ENCODE assay signal across 1 cellular context in the genomic region with DNA sequence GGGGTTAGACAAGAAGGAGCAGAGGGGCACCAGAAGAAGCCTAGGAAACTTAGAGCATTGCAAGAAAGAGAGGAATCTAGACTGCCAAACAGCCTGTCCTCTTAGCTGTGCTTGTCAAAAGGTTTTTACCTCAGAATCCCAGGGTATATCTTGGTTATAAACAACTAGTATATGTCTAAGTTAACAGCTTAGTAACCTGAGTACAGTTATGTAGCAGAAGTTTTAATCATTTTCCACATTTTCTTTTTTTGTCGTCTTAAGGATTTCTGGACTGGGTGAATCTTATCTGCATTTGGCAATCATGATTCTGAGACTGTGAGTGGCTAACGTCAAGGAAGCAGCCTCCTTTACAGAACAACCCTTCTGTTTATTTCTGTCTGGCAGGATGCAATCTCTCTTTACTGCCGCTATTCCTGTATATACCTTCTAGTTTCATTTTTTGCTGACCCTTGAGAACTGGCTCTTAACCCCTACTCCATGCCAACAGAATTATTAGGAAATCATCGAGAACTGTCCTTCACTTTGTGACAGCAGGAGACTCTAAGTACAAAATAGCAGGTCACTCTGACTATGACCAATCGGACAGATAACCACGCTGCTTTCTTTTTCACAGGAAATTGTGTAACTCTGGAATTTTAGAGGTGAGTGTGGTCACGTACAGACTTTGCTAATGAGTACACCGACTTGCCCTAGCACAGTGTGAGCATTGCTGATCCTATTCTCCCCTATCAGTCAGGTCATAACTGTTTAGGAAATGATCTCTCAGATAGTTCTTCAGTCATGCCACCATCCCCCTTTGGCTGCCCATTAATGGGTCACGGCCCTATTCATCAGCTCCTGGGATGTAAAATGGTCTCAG.
TF ChIP-seq lines count a peak whose summit lies in the region.

No MANE protein-coding gene starts in this region.

TF ChIP-seq in GM12878, 131 proteins besides CTCF, POLR2A, EP300 and RAD21 (continued from another document and continues in another):
- peak; percentile 39; the same call in 1 of the 2 replicates for TF ChIP-seq ZNF687 (IDR thresholded peaks at IDR 0.05)
- TF ChIP-seq PAX5 (IDR thresholded peaks at IDR 0.05; ENCODE audit: borderline replicate concordance, low read depth, low read length) = peak; percentile 70; the same call in 1 of the 2 replicates
- TF ChIP-seq JUNB (IDR thresholded peaks at IDR 0.05) = peak; percentile 81
- TF ChIP-seq, protein P1, sequence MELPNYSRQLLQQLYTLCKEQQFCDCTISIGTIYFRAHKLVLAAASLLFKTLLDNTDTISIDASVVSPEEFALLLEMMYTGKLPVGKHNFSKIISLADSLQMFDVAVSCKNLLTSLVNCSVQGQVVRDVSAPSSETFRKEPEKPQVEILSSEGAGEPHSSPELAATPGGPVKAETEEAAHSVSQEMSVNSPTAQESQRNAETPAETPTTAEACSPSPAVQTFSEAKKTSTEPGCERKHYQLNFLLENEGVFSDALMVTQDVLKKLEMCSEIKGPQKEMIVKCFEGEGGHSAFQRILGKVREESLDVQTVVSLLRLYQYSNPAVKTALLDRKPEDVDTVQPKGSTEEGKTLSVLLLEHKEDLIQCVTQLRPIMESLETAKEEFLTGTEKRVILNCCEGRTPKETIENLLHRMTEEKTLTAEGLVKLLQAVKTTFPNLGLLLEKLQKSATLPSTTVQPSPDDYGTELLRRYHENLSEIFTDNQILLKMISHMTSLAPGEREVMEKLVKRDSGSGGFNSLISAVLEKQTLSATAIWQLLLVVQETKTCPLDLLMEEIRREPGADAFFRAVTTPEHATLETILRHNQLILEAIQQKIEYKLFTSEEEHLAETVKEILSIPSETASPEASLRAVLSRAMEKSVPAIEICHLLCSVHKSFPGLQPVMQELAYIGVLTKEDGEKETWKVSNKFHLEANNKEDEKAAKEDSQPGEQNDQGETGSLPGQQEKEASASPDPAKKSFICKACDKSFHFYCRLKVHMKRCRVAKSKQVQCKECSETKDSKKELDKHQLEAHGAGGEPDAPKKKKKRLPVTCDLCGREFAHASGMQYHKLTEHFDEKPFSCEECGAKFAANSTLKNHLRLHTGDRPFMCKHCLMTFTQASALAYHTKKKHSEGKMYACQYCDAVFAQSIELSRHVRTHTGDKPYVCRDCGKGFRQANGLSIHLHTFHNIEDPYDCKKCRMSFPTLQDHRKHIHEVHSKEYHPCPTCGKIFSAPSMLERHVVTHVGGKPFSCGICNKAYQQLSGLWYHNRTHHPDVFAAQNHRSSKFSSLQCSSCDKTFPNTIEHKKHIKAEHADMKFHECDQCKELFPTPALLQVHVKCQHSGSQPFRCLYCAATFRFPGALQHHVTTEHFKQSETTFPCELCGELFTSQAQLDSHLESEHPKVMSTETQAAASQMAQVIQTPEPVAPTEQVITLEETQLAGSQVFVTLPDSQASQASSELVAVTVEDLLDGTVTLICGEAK (IDR thresholded peaks at IDR 0.05; ENCODE audit: borderline replicate concordance) = 0 out of 2 replicates have a peak, but pooled peaks have one; percentile 14
- 0 out of 2 replicates have a peak, but pooled peaks have one; percentile 53 for TF ChIP-seq JUND (IDR thresholded peaks at IDR 0.05; ENCODE audit: low read depth, low read length)
- 0 out of 2 replicates have a peak, but pooled peaks have one; percentile 3 for TF ChIP-seq BMI1 (IDR thresholded peaks at IDR 0.05; ENCODE audit: borderline replicate concordance)
- TF ChIP-seq MLLT1 (IDR thresholded peaks at IDR 0.05) = peak; percentile 77
- TF ChIP-seq, protein P2, sequence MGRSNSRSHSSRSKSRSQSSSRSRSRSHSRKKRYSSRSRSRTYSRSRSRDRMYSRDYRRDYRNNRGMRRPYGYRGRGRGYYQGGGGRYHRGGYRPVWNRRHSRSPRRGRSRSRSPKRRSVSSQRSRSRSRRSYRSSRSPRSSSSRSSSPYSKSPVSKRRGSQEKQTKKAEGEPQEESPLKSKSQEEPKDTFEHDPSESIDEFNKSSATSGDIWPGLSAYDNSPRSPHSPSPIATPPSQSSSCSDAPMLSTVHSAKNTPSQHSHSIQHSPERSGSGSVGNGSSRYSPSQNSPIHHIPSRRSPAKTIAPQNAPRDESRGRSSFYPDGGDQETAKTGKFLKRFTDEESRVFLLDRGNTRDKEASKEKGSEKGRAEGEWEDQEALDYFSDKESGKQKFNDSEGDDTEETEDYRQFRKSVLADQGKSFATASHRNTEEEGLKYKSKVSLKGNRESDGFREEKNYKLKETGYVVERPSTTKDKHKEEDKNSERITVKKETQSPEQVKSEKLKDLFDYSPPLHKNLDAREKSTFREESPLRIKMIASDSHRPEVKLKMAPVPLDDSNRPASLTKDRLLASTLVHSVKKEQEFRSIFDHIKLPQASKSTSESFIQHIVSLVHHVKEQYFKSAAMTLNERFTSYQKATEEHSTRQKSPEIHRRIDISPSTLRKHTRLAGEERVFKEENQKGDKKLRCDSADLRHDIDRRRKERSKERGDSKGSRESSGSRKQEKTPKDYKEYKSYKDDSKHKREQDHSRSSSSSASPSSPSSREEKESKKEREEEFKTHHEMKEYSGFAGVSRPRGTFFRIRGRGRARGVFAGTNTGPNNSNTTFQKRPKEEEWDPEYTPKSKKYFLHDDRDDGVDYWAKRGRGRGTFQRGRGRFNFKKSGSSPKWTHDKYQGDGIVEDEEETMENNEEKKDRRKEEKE (IDR thresholded peaks at IDR 0.05) = no peak
- TF ChIP-seq PML (IDR thresholded peaks at IDR 0.05; ENCODE audit: low read length) = peak; percentile 62
- TF ChIP-seq CREM (IDR thresholded peaks at IDR 0.05; ENCODE audit: low read depth) = peak; percentile 65; the same call in 1 of the 2 replicates
- TF ChIP-seq CEBPB (IDR thresholded peaks at IDR 0.05; ENCODE audit: borderline replicate concordance in 1 of 2, low read depth in 2 of 2, low read length in 2 of 2) = peak; percentile 47 to 82; a peak in 2 of 4 replicates
- no peak for TF ChIP-seq MYC (IDR thresholded peaks at IDR 0.05; ENCODE audit: insufficient read depth, insufficient read length, insufficient replicate concordance, low read length, severe bottlenecking)
- no peak for TF ChIP-seq CHD4 (IDR thresholded peaks at IDR 0.05)
- peak; percentile 32; the same call in 1 of the 2 replicates for TF ChIP-seq GABPA (IDR thresholded peaks at IDR 0.05; ENCODE audit: low read depth)
- no peak for TF ChIP-seq BRCA1 (IDR thresholded peaks at IDR 0.05; ENCODE audit: low read depth, low read length)
- no peak for TF ChIP-seq REST (IDR thresholded peaks at IDR 0.05; ENCODE audit: low read depth, low read length)
- peak; percentile 70 for TF ChIP-seq CREB1 (IDR thresholded peaks at IDR 0.05; ENCODE audit: low read depth)
- TF ChIP-seq FOXM1 (IDR thresholded peaks at IDR 0.05; ENCODE audit: low read depth, low read length) = peak; percentile 79
- no peak for TF ChIP-seq ZZZ3 (IDR thresholded peaks at IDR 0.05; ENCODE audit: control insufficient read depth, insufficient read length, low read depth)
- TF ChIP-seq, protein P3, sequence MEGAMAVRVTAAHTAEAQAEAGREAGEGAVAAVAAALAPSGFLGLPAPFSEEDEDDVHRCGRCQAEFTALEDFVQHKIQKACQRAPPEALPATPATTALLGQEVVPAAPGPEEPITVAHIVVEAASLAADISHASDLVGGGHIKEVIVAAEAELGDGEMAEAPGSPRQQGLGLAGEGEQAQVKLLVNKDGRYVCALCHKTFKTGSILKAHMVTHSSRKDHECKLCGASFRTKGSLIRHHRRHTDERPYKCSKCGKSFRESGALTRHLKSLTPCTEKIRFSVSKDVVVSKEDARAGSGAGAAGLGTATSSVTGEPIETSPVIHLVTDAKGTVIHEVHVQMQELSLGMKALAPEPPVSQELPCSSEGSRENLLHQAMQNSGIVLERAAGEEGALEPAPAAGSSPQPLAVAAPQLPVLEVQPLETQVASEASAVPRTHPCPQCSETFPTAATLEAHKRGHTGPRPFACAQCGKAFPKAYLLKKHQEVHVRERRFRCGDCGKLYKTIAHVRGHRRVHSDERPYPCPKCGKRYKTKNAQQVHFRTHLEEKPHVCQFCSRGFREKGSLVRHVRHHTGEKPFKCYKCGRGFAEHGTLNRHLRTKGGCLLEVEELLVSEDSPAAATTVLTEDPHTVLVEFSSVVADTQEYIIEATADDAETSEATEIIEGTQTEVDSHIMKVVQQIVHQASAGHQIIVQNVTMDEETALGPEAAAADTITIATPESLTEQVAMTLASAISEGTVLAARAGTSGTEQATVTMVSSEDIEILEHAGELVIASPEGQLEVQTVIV (IDR thresholded peaks at IDR 0.05; ENCODE audit: borderline replicate concordance, partially characterized antibody) = no peak
- TF ChIP-seq, protein P4, sequence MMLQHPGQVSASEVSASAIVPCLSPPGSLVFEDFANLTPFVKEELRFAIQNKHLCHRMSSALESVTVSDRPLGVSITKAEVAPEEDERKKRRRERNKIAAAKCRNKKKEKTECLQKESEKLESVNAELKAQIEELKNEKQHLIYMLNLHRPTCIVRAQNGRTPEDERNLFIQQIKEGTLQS (IDR thresholded peaks at IDR 0.05; ENCODE audit: borderline replicate concordance, extremely low read depth, low read depth, low read length) = no peak
- 0 out of 2 replicates have a peak, but pooled peaks have one; percentile 73 for TF ChIP-seq TBL1XR1 (IDR thresholded peaks at IDR 0.05; ENCODE audit: low read depth, low read length)
- no peak for TF ChIP-seq CBX3 (IDR thresholded peaks at IDR 0.05; ENCODE audit: borderline replicate concordance, low read depth)
- TF ChIP-seq IKZF1 (conservative IDR thresholded peaks at IDR 0.05) = peak; percentile 92
- TF ChIP-seq MTA2 (IDR thresholded peaks at IDR 0.05; ENCODE audit: low read depth) = peak; percentile 93
- peak; percentile 94 to 95 for TF ChIP-seq IKZF2 (IDR thresholded peaks at IDR 0.05)
- no peak for TF ChIP-seq POLR2AphosphoS2 (IDR thresholded peaks at IDR 0.05; ENCODE audit: low read depth, low read length)
- TF ChIP-seq ZSCAN29 (IDR thresholded peaks at IDR 0.05) = 0 out of 2 replicates have a peak, but pooled peaks have one; percentile 8
- TF ChIP-seq RELA (IDR thresholded peaks at IDR 0.05; ENCODE audit: borderline replicate concordance, partially characterized antibody) = peak; percentile 78
